ENCODE assay signal across 2 cellular contexts in the genomic region with DNA sequence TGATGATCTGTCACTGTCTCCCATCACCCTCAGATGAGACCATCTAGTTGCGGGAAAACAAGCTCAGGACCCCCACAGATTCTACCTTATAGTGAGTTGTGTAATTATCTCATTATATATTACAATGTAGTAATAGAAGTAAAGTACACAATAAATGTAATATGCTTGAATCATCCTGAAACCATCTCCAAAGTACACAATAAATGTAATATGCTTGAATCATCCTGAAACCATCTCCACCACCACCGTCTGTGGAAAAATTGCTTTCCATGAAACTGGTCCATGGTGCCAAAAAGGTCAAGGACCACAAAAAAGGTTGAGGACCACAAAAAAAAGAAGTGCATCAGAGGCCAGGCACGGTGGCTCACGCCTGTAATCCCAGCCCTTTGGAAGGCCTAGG. TPM values are rescaled to one million over a fixed set of nuclear protein-coding genes. Genes with fewer than 3 reads are reported as not detected.
"Had no signal": no experiment of that assay in that cellular context is flagged by ENCODE, and none has a peak within 500 bp of the region (broad histone marks: within the 10 kb centered on the region; RNA-seq: fewer than 3 reads in every experiment).

No MANE protein-coding gene starts in this region.

RNA-seq across cellular contexts. Expression of gene LIMS3, which starts 29.3 kb away (rescaled TPM):
- total RNA-seq: esophagus mucosa, left lobe of liver had no signal
